14 cellular contexts compared by ENCODE assay signal in the genomic region with DNA sequence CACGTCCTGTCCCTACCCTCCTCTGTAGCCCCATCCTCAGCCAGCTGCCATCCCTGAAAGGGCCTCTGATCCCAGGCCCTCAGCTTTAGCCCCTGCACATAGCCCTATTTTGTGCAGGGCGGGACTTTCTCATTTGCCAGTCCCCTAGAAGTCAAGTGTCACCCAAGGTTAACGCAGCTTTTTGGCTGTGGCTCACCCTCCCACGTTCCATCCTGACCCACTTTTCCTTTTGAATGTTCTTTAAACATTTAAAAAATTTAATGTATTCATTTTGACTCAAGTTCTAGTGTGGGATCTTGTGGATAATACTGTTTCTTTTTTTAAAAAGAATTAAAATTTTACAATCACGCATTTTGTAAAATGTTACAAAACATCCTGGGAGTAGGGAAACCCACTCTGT.
DNase-seq lines count a peak whose midpoint lies in the region; ATAC-seq, FAIRE-seq and TF ChIP-seq lines count a peak whose summit lies in the region.
"Had no signal": no experiment of that assay in that cellular context is flagged by ENCODE, and none has a peak within 500 bp of the region (broad histone marks: within the 10 kb centered on the region; RNA-seq: fewer than 3 reads in every experiment).

No MANE protein-coding gene starts in this region.

- peak overlapping the region; percentile 59; the same call in 1 of the 2 replicates for H4K91ac ChIP-seq in IMR-90 (ENCODE audit: insufficient read depth, low read depth, low read length)

- H3K23ac ChIP-seq in IMR-90 (ENCODE audit: low read depth, low read length) = no peak overlapping the region

- peak overlapping the region in 1 of 2 experiments; percentile 45; a peak in 2 of 4 replicates for H4K8ac ChIP-seq in IMR-90 (ENCODE audit: low read depth in 2 of 2, low read length in 2 of 2)

- H3K9me1 ChIP-seq in IMR-90 (ENCODE audit: insufficient read depth, low read length) = peaks cover 34% of the 10 kb centered on the region

- no peak overlapping the region for H2AFZ ChIP-seq in IMR-90 (replicated peaks; ENCODE audit: low read length, poor library complexity)

- 0 out of 3 replicates have a peak overlapping the region, but pooled peaks have one; percentile 30 for H2BK15ac ChIP-seq in IMR-90 (ENCODE audit: low read depth, low read length)

- 0 out of 2 replicates have a peak overlapping the region, but pooled peaks have one; percentile 28 for H2BK20ac ChIP-seq in IMR-90 (ENCODE audit: low read depth, low read length)

- H2AK5ac ChIP-seq in IMR-90 (ENCODE audit: low read depth, low read length) = peak overlapping the region; percentile 29; the same call in 1 of the 2 replicates

- TF ChIP-seq POLR2A in GM12892 (IDR thresholded peaks at IDR 0.05; ENCODE audit: low read depth, low read length) = no peak
- TF ChIP-seq POLR2A in IMR-90 (IDR thresholded peaks at IDR 0.05; ENCODE audit: low read depth, low read length) = no peak

- no peaks in the 10 kb centered on the region for H3K27me3 Mint-ChIP-seq in chondrocyte (ENCODE audit: low read depth)
- H3K27me3 Mint-ChIP-seq: T-cell had no signal

- peaks cover 67% of the 10 kb centered on the region for H3K4me1 Mint-ChIP-seq in chondrocyte (ENCODE audit: low read depth)

- H3K14ac ChIP-seq in IMR-90 (replicated peaks; ENCODE audit: low read depth, low read length) = 0 out of 2 replicates have a peak overlapping the region, but pooled peaks have one; percentile 54

- DNase-seq in GM12892 (ENCODE audit: insufficient read length) (no peak), IMR-90 (no peak), chondrocyte (ENCODE audit: low spot score) (no peak), psoas muscle (peak in 1 of 2 donors; percentile 14), SKM-1 treated with dmso at 0.1 percent for 144 hours (lab: John Stamatoyannopoulos, UW; ENCODE audit: unreplicated experiment) (no peak), nucleus accumbens (lab: John Stamatoyannopoulos, UW) (no peak)
- DNase-seq: activated effector memory CD4-positive, alpha-beta T cell treated with Interleukin-2 at 50 U/mL for 16 hours; NCI-H1105; NCI-H2081 treated with DMSO at 0.1 percent for 48 hours had no signal

- no peak overlapping the region for H3K4me3 Mint-ChIP-seq in chondrocyte (ENCODE audit: unreplicated experiment)
- H3K4me3 Mint-ChIP-seq: T-cell had no signal

- no peaks in the 10 kb centered on the region for H3K9me3 Mint-ChIP-seq in chondrocyte (ENCODE audit: low read depth)
- H3K9me3 Mint-ChIP-seq: T-cell had no signal

- 50% methylated on average over 1 of the region's 5 CpGs; no CpG with 5 or more reads in 1 of the 2 experiments for WGBS in IMR-90 (ENCODE audit: extremely low coverage in 2 of 2, insufficient read length in 1 of 2), 2 experiments
- WGBS in psoas muscle, 3 donors = 62 to 71% (median 68%) methylated on average over 5 of the region's 5 CpGs

- no peak overlapping the region for H2BK5ac ChIP-seq in IMR-90 (ENCODE audit: low read depth, low read length, poor library complexity, severe bottlenecking)

- H3K4me1 ChIP-seq in IMR-90 (ENCODE audit: control insufficient read depth, insufficient read depth, low read length) (peaks cover 50% of the 10 kb centered on the region), psoas muscle (peaks cover 63% of the 10 kb centered on the region)

- TF ChIP-seq RAD21 in IMR-90 (IDR thresholded peaks at IDR 0.05; ENCODE audit: low read length) = no peak

- H4K20me1 ChIP-seq in IMR-90 (ENCODE audit: insufficient read depth, low read length) = peaks cover 12% of the 10 kb centered on the region

- no peak overlapping the region for H2AK9ac ChIP-seq in IMR-90 (replicated peaks; ENCODE audit: low read depth, low read length, poor library complexity)

- no peak overlapping the region; the same call in 1 of the 2 replicates for H3K18ac ChIP-seq in IMR-90 (ENCODE audit: low read depth, low read length)

- TF ChIP-seq CTCF in IMR-90 (conservative IDR thresholded peaks at IDR 0.05; ENCODE audit: low read depth, low read length) (no peak), chondrocyte (IDR thresholded peaks at IDR 0.05) (no peak), psoas muscle (IDR thresholded peaks at IDR 0.05) (no peak)

- FAIRE-seq in GM12892 (lab: Jason Lieb, UNC) = peak; percentile 21
- FAIRE-seq: HTR-8/SVneo had no signal

- peaks cover 15% of the 10 kb centered on the region for H3K36me3 ChIP-seq in IMR-90 (ENCODE audit: control insufficient read depth, insufficient read depth, low read length)
- no peaks in the 10 kb centered on the region for H3K36me3 ChIP-seq in psoas muscle (ENCODE audit: insufficient read depth in 1 of 2, low read depth in 1 of 2)
- H3K36me3 ChIP-seq: esophagus muscularis mucosa, neutrophil had no signal

- H3K4me2 ChIP-seq in IMR-90 (ENCODE audit: low read depth, low read length) = no peak overlapping the region

- H3K4me3 ChIP-seq in IMR-90 (ENCODE audit: insufficient read depth, low read depth, low read length) = no peak overlapping the region
- no peak overlapping the region for H3K4me3 ChIP-seq in psoas muscle
- H3K4me3 ChIP-seq: esophagus muscularis mucosa had no signal

- intact Hi-C loops in IMR-90 (cut with micrococcal nuclease) (no loop called here), psoas muscle (cut with DNase I) (no loop called here)

- no peak for ATAC-seq in IMR-90 (ENCODE audit: low read depth)
- no peak for ATAC-seq in psoas muscle
- ATAC-seq in GM19452 (IDR thresholded peaks at IDR 0.05; ENCODE audit: unreplicated experiment) = no peak

- CTCF ChIA-PET in IMR-90 (lab: Yijun Ruan, JAX) = interaction anchor here (1.1 kb wide), 2 partner anchors 8 to 16 kb away, joined by 3 read pairs; no protein-coding TSS in a partner anchor

- H3K27ac Mint-ChIP-seq in chondrocyte (ENCODE audit: unreplicated experiment) = peak overlapping the region; percentile 63

- H3K36me3 Mint-ChIP-seq in chondrocyte (ENCODE audit: low read depth) = peaks cover 3% of the 10 kb centered on the region

- peak overlapping the region; percentile 58; the same call in 1 of the 2 replicates for H4K5ac ChIP-seq in IMR-90 (ENCODE audit: low read depth, low read length)

- no peak overlapping the region for H3K56ac ChIP-seq in IMR-90 (ENCODE audit: extremely low read depth, insufficient read depth, low read length)

- dilution Hi-C loops in IMR-90 (cut with HindIII; ENCODE audit: low sequenced_read_pairs, unreplicated experiment) = no loop called here

- in situ Hi-C loops in IMR-90 (cut with MboI; ENCODE audit: low sequenced_read_pairs) = no loop called here

- no peaks in the 10 kb centered on the region for H3K27me3 ChIP-seq in IMR-90 (ENCODE audit: control insufficient read depth, insufficient read depth, low read length)
- H3K27me3 ChIP-seq in psoas muscle (ENCODE audit: insufficient read depth in 3 of 3, low read length in 2 of 3) = no peaks in the 10 kb centered on the region
- H3K27me3 ChIP-seq: esophagus muscularis mucosa, neutrophil had no signal

- H2BK120ac ChIP-seq in IMR-90 (ENCODE audit: low read depth, low read length) = peak overlapping the region; percentile 37

- H3K9me3 ChIP-seq in IMR-90 (ENCODE audit: control insufficient read depth, insufficient read depth, low read length) (no peaks in the 10 kb centered on the region), psoas muscle (no peaks in the 10 kb centered on the region)
- H3K9me3 ChIP-seq: esophagus muscularis mucosa, neutrophil had no signal

- POLR2A ChIA-PET in IMR-90 (lab: Charles Lee; ENCODE audit: unreplicated experiment) = no interaction called here

- H3K9ac ChIP-seq in IMR-90 (ENCODE audit: low read depth, low read length) = no peak overlapping the region

- peaks cover 49 to 92% of the 10 kb centered on the region in 2 experiments for H3K79me1 ChIP-seq in IMR-90 (ENCODE audit: low read depth in 1 of 2, low read length in 2 of 2)

- H3K27ac ChIP-seq in IMR-90 (ENCODE audit: insufficient read depth, low read length) = no peak overlapping the region
- peak overlapping the region; percentile 94 for H3K27ac ChIP-seq in psoas muscle
- H3K27ac ChIP-seq: esophagus muscularis mucosa, neutrophil had no signal

- peak overlapping the region; percentile 56 for H3K4ac ChIP-seq in IMR-90 (ENCODE audit: low read depth, low read length)

- BruUV-seq in IMR-90 (replicated peaks; lab: Mats Ljungman, UMichigan) = no TSS peak

TF ChIP-seq in IMR-90, 13 proteins besides CTCF, POLR2A, EP300 and RAD21:
- TF ChIP-seq RFX5 (IDR thresholded peaks at IDR 0.05; ENCODE audit: low read depth, low read length) (no peak), MAFK (IDR thresholded peaks at IDR 0.05; ENCODE audit: low read depth, low read length) (no peak), SMC3 (IDR thresholded peaks at IDR 0.05; ENCODE audit: low read depth, low read length) (no peak), RCOR1 (IDR thresholded peaks at IDR 0.05; ENCODE audit: insufficient replicate concordance, low read length) (no peak), FOS (IDR thresholded peaks at IDR 0.05; ENCODE audit: low read depth, low read length) (no peak), MAZ (IDR thresholded peaks at IDR 0.05; ENCODE audit: borderline replicate concordance, low read depth, low read length) (no peak), CHD1 (IDR thresholded peaks at IDR 0.05; ENCODE audit: low read depth, low read length) (no peak), NFE2L2 (IDR thresholded peaks at IDR 0.05; ENCODE audit: low read depth, low read length) (no peak), MXI1 (IDR thresholded peaks at IDR 0.05; ENCODE audit: borderline replicate concordance, low read depth, low read length) (no peak), BHLHE40 (IDR thresholded peaks at IDR 0.05; ENCODE audit: low read depth, low read length) (no peak), CEBPB (IDR thresholded peaks at IDR 0.05; ENCODE audit: low read depth, low read length) (no peak)
- TF ChIP-seq, protein P1, sequence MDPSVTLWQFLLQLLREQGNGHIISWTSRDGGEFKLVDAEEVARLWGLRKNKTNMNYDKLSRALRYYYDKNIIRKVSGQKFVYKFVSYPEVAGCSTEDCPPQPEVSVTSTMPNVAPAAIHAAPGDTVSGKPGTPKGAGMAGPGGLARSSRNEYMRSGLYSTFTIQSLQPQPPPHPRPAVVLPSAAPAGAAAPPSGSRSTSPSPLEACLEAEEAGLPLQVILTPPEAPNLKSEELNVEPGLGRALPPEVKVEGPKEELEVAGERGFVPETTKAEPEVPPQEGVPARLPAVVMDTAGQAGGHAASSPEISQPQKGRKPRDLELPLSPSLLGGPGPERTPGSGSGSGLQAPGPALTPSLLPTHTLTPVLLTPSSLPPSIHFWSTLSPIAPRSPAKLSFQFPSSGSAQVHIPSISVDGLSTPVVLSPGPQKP (IDR thresholded peaks at IDR 0.05; ENCODE audit: borderline replicate concordance, low read depth, low read length) = no peak
- TF ChIP-seq, protein P2, sequence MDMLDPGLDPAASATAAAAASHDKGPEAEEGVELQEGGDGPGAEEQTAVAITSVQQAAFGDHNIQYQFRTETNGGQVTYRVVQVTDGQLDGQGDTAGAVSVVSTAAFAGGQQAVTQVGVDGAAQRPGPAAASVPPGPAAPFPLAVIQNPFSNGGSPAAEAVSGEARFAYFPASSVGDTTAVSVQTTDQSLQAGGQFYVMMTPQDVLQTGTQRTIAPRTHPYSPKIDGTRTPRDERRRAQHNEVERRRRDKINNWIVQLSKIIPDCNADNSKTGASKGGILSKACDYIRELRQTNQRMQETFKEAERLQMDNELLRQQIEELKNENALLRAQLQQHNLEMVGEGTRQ (IDR thresholded peaks at IDR 0.05; ENCODE audit: low read depth, low read length) = no peak
TF ChIP-seq in IMR-90: peak in this region for 0.
